9 cellular contexts compared by ENCODE assay signal in the genomic region with DNA sequence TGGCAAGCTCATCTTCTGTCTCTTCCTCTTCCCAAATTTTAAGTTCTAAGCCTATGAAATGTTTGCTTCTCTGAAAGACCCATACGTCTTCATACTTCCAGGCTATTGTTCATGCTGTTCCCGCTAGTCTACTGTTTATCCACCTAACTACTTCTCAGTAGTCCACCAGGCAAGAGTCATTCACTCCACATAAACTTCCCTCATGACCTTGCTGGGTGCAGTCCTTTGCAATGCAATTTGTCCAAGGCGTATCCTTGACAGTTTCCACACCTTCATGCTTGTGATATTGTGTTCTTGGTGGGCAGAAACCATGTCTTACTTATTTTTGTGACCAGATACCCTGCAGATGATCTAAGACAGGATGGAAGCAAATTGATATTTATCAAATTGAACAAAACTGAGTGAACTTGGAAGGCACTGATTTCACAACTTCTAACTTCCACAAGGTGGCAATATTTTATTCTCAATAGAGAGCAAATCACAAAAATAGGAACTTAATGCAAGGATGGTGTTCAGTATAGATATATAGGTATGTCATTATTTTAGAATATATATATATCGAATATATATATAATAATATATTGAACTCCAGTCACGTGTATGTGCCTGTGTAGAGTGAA. TPM values are rescaled to one million over a fixed set of nuclear protein-coding genes. Genes with fewer than 3 reads are reported as not detected.
DNase-seq lines count a peak whose midpoint lies in the region; ATAC-seq and TF ChIP-seq lines count a peak whose summit lies in the region.
"Had no signal": no experiment of that assay in that cellular context is flagged by ENCODE, and none has a peak within 500 bp of the region (broad histone marks: within the 10 kb centered on the region; RNA-seq: fewer than 3 reads in every experiment).

No MANE protein-coding gene starts in this region.

- H3K27me3 ChIP-seq in dorsolateral prefrontal cortex = no peaks in the 10 kb centered on the region

- peak; percentile 7 for TF ChIP-seq CTCF in GM12865 (IDR thresholded peaks at IDR 0.05; ENCODE audit: insufficient read depth, low read depth, low read length, missing control alignments)
- peak; percentile 46 to 82 (median 68) for TF ChIP-seq CTCF in dorsolateral prefrontal cortex (IDR thresholded peaks at IDR 0.05 in 54 of 56, conservative IDR thresholded peaks at IDR 0.05 in 2 of 56; ENCODE audit: low read depth in 1 of 56, partially characterized antibody in 56 of 56)

- no peaks in the 10 kb centered on the region for H3K27me3 Mint-ChIP-seq in activated naive CD8-positive, alpha-beta T cell treated with anti-CD3 and anti-CD28 coated beads, Interleukin-2, amount 50 U/mL, for 24 hours
- H3K27me3 Mint-ChIP-seq: naive B cell had no signal

- H3K9me3 Mint-ChIP-seq in activated naive CD8-positive, alpha-beta T cell treated with anti-CD3 and anti-CD28 coated beads, Interleukin-2, amount 50 U/mL, for 24 hours = peaks cover 10% of the 10 kb centered on the region

- H3K4me1 Mint-ChIP-seq in activated naive CD8-positive, alpha-beta T cell treated with anti-CD3 and anti-CD28 coated beads, Interleukin-2, amount 50 U/mL, for 24 hours = no peaks in the 10 kb centered on the region
- H3K4me1 Mint-ChIP-seq: naive B cell had no signal

- ATAC-seq in activated naive CD8-positive, alpha-beta T cell treated with anti-CD3 and anti-CD28 coated beads, Interleukin-2, amount 50 U/mL, for 24 hours = no peak
- no peak for ATAC-seq in GM18505 (IDR thresholded peaks at IDR 0.05; ENCODE audit: unreplicated experiment)

- no peak overlapping the region for H3K4me3 Mint-ChIP-seq in activated naive CD8-positive, alpha-beta T cell treated with anti-CD3 and anti-CD28 coated beads, Interleukin-2, amount 50 U/mL, for 24 hours
- H3K4me3 Mint-ChIP-seq: naive B cell had no signal

- no peak overlapping the region for H3K27ac Mint-ChIP-seq in activated naive CD8-positive, alpha-beta T cell treated with anti-CD3 and anti-CD28 coated beads, Interleukin-2, amount 50 U/mL, for 24 hours
- H3K27ac Mint-ChIP-seq: naive B cell had no signal

- peak overlapping the region in 2 of 59 donors; percentile 43 to 46 for H3K27ac ChIP-seq in dorsolateral prefrontal cortex

- H3K36me3 Mint-ChIP-seq in activated naive CD8-positive, alpha-beta T cell treated with anti-CD3 and anti-CD28 coated beads, Interleukin-2, amount 50 U/mL, for 24 hours (ENCODE audit: low read depth) = no peaks in the 10 kb centered on the region
- H3K36me3 Mint-ChIP-seq: naive B cell had no signal

- DNase-seq in GM12865 (ENCODE audit: low read depth) (peak; percentile 11), NCI-H446 treated with DMSO at 0.1 percent for 48 hours (lab: John Stamatoyannopoulos, UW) (peak; percentile 65), dorsolateral prefrontal cortex (no peak), pons (ENCODE audit: low spot score) (peak; percentile 55), DMS79 (lab: John Stamatoyannopoulos, UW) (no peak), DMS79 treated with DMSO at 0.1 percent for 48 hours (lab: John Stamatoyannopoulos, UW) (no peak)
- no peak for DNase-seq in activated naive CD8-positive, alpha-beta T cell treated with anti-CD3 and anti-CD28 coated beads, Interleukin-2, amount 50 U/mL, for 24 hours
- DNase-seq: naive B cell had no signal

- intact Hi-C loops in dorsolateral prefrontal cortex (cut with DNase I) = loop anchor here (2.0 to 10.0 kb wide), 6 partner anchors 53 to 364 kb away; partner anchors contain the start of gene LURAP1L (in 1 of the 2)

- TF ChIP-seq POLR2A in GM18505 (IDR thresholded peaks at IDR 0.05; ENCODE audit: borderline replicate concordance, extremely low read depth, insufficient read depth, insufficient read length) = no peak

- H3K4me3 ChIP-seq in GM12865 (ENCODE audit: low read depth, low read length) = no peak overlapping the region
- no peak overlapping the region for H3K4me3 ChIP-seq in dorsolateral prefrontal cortex

RNA-seq across cellular contexts. Expression of gene TYRP1, which starts 30.3 kb away (rescaled TPM):
- total RNA-seq in dorsolateral prefrontal cortex = 1 to 10 TPM in 105 of 120 experiments, under 1 TPM in 14, not detected in 1; 0.26 to 8.9 (median 2.7) TPM

RNA-seq across cellular contexts. Expression of gene LURAP1L, which starts 51.3 kb away (rescaled TPM):
- 10 to 100 TPM in 58 of 120 experiments, 1 to 10 TPM in 62; 2.9 to 37.9 (median 9.8) TPM for total RNA-seq in dorsolateral prefrontal cortex

Comparison
In these comparisons a context has a peak if more than half of its experiments do, and no peak if none do; other contexts are left out.
1. DNase-seq: peak in GM12865 (single experiment), NCI-H446 treated with DMSO at 0.1 percent for 48 hours (single experiment) and pons (single experiment); none in dorsolateral prefrontal cortex (0 of 10), activated naive CD8-positive, alpha-beta T cell treated with anti-CD3 and anti-CD28 coated beads, Interleukin-2, amount 50 U/mL, for 24 hours (single experiment), DMS79 (single experiment) and DMS79 treated with DMSO at 0.1 percent for 48 hours (single experiment).